ENCODE assay signal across 11 cellular contexts in the genomic region with DNA sequence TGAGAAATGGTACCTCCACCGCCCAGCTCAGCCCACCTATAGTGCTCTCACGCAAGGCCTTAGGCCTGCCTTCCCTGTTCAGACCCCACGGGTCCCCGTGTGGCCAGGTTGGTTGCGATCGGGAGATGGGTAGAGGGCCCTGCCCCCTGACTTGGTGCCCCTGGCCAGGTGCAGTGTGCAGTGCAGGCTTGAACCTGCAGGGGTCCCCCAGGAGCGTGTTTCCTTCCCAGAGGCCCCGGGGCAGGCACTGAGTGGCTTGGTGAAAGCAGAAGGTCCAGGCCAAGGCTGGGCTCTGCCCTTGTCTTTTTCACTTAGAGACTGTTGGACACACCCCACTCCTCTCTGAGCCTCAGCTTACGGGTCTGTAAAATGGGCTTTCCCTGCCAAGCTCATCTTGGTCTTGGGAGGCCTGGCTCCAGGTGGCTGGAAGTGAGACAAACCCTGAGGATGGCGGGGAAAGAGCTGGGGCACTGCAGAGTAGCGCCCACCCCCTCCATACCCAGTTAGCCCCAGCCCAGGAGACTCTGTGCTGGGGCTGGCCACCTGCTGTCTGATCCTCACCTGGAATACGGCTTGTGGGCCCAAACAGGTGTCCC. TPM values are rescaled to one million over a fixed set of nuclear protein-coding genes. Genes with fewer than 3 reads are reported as not detected.
A peak's percentile ranks its signal among the peaks of the same experiment; 100 is the strongest.
DNase-seq lines count a peak whose midpoint lies in the region; ATAC-seq and TF ChIP-seq lines count a peak whose summit lies in the region.
"Had no signal": no experiment of that assay in that cellular context is flagged by ENCODE, and none has a peak within 500 bp of the region (broad histone marks: within the 10 kb centered on the region; RNA-seq: fewer than 3 reads in every experiment).

No MANE protein-coding gene starts in this region.

- peak; percentile 20; the same call in 1 of the 2 replicates for TF ChIP-seq CTCF in 22Rv1 (IDR thresholded peaks at IDR 0.05)
- peak; percentile 30 for TF ChIP-seq CTCF in GM20000 (IDR thresholded peaks at IDR 0.05; ENCODE audit: extremely low read depth, missing control alignments)
- peak; percentile 67 for TF ChIP-seq CTCF in WERI-Rb-1 (IDR thresholded peaks at IDR 0.05; ENCODE audit: low read depth, low read length)
- TF ChIP-seq CTCF in fibroblast of villous mesenchyme (IDR thresholded peaks at IDR 0.05; ENCODE audit: insufficient read depth, low read depth, low read length): peak; percentile 32

- no peaks in the 10 kb centered on the region for H3K9me3 ChIP-seq in WERI-Rb-1 (ENCODE audit: severe bottlenecking)

- H3K27ac ChIP-seq in 22Rv1 (no peak overlapping the region), WERI-Rb-1 (no peak overlapping the region)

- H3K4me3 ChIP-seq in WERI-Rb-1 (ENCODE audit: low read depth, low read length): no peak overlapping the region
- no peak overlapping the region for H3K4me3 ChIP-seq in fibroblast of villous mesenchyme (ENCODE audit: low read depth, low read length)

- no peak for DNase-seq in GM20000 (ENCODE audit: low spot score)
- DNase-seq in WERI-Rb-1: peak; percentile 64
- no peak for DNase-seq in fibroblast of villous mesenchyme (ENCODE audit: low read depth)
- DNase-seq in NCI-H1930 (lab: John Stamatoyannopoulos, UW): no peak
- DNase-seq in NCI-H1092 (lab: John Stamatoyannopoulos, UW): no peak
- DNase-seq in germinal center (ENCODE audit: low spot score): no peak
- DNase-seq: SIG-M5 had no signal

- no peak for ATAC-seq in HG03342 (IDR thresholded peaks at IDR 0.05; ENCODE audit: unreplicated experiment)

- H3K27me3 ChIP-seq in WERI-Rb-1 (ENCODE audit: insufficient read depth, low read depth, severe bottlenecking): no peaks in the 10 kb centered on the region

- no peaks in the 10 kb centered on the region for H3K36me3 ChIP-seq in WERI-Rb-1

RNA-seq across cellular contexts. Expression of gene HES5, which starts 9.3 kb away (rescaled TPM):
- under 0.01 TPM in 1 of 2 replicates, not detected in the other for total RNA-seq in fibroblast of villous mesenchyme
- total RNA-seq: CD4-positive, alpha-beta memory T cell; HT1080 had no signal

RNA-seq across cellular contexts. Expression of gene PANK4, which starts 13.0 kb away (rescaled TPM):
- total RNA-seq in fibroblast of villous mesenchyme: 23.8 and 27.6 TPM in 2 replicates

RNA-seq across cellular contexts. Expression of gene TNFRSF14, which starts 16.8 kb away (rescaled TPM):
- total RNA-seq in fibroblast of villous mesenchyme: 17.7 and 24.5 TPM in 2 replicates

RNA-seq across cellular contexts. Expression of gene PRXL2B, which starts 47.2 kb away (rescaled TPM):
- 13.2 and 15.1 TPM in 2 replicates for total RNA-seq in fibroblast of villous mesenchyme
